Comparison of ENCODE assay signal across 18 cellular contexts in the genomic region with DNA sequence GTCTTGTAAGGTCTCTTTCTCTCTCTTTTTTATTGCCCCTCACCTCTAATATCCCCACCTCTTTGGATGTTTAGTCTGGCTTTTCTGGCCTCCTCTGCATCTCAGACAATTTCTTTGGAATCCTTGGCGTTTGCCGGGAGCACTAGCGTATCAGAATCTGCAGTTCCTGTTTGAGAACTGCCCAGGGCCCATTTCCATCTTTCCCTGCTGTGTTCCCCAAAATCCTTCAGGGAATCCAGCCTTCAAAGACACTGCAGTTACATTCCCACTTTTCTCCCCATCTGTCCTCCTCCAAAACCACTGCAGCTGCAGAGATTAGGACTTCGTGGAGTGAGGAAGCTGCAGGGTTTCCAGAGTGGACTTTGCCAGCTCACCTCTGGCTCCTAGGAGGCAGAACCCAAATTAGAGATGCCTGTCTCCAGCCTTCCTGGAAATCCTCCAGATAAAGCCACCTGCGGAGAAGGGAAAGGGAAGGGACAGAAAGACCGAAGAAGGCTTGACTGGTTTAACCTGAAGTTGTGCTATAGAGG. TPM values are rescaled to one million over a fixed set of nuclear protein-coding genes. Genes with fewer than 3 reads are reported as not detected.
DNase-seq lines count a peak whose midpoint lies in the region; ATAC-seq lines count a peak whose summit lies in the region.
"Had no signal": no experiment of that assay in that cellular context is flagged by ENCODE, and none has a peak within 500 bp of the region (broad histone marks: within the 10 kb centered on the region; RNA-seq: fewer than 3 reads in every experiment).

No MANE protein-coding gene starts in this region.

- ATAC-seq in GM21390 (IDR thresholded peaks at IDR 0.05; ENCODE audit: unreplicated experiment): no peak
- ATAC-seq: activated T-cell treated with anti-CD3 and anti-CD28 coated beads, Interleukin-2, amount 50 U/mL, for 72 hours; left ventricle myocardium superior; pancreas; PC-3 had no signal

- DNase-seq in iPS-NIHi7 (ENCODE audit: extremely low spot score) (peak; percentile 11), superior temporal gyrus (ENCODE audit: extremely low spot score) (peak; percentile 41), NCI-H2029 (lab: John Stamatoyannopoulos, UW) (no peak), GDM1 (lab: John Stamatoyannopoulos, UW) (no peak)
- DNase-seq: activated T-cell treated with anti-CD3 and anti-CD28 coated beads, Interleukin-2, amount 50 U/mL, for 72 hours; HFFc6; hippocampal formation; left ventricle myocardium superior; NCI-H1436 treated with DMSO at 0.1 percent for 48 hours; NCI-H774; pancreas; PC-3; stimulated activated CD4-positive, alpha-beta T cell treated with anti-CD3 and anti-CD28 coated beads, Interleukin-2, amount 100 ng/mL, for 24 hours had no signal

- H3K36me3 ChIP-seq in HUES6 (ENCODE audit: control insufficient read depth, insufficient read depth, low read length) (no peaks in the 10 kb centered on the region), ectodermal cell (ENCODE audit: control insufficient read depth, insufficient read depth, low read length) (no peaks in the 10 kb centered on the region)
- H3K36me3 ChIP-seq: pancreas, SJSA1 had no signal

- peak overlapping the region; percentile 75 for H3K27ac ChIP-seq in HUES6 (ENCODE audit: low read depth, low read length)
- peak overlapping the region; percentile 73 for H3K27ac ChIP-seq in ectodermal cell (ENCODE audit: insufficient read depth, low read depth, low read length, poor library complexity, severe bottlenecking)
- H3K27ac ChIP-seq: pancreas, SJSA1 had no signal

- whole genome bisulfite sequencing in ectodermal cell, 2 experiments: 9 to 12% methylated on average over 6 of the region's 6 CpGs

- H3K27me3 ChIP-seq in HUES6 (ENCODE audit: control insufficient read depth, insufficient read depth, low read length) (peaks cover 22% of the 10 kb centered on the region), ectodermal cell (ENCODE audit: control insufficient read depth, insufficient read depth, low read length, poor library complexity, severe bottlenecking) (peaks cover 29% of the 10 kb centered on the region)
- H3K27me3 ChIP-seq: pancreas had no signal

- H3K9ac ChIP-seq in HUES6 (ENCODE audit: low read length): peak overlapping the region; percentile 61

- peak overlapping the region; percentile 83 for H3K4me3 ChIP-seq in HUES6 (ENCODE audit: low read depth, low read length)
- peak overlapping the region; percentile 11 for H3K4me3 ChIP-seq in ectodermal cell (ENCODE audit: insufficient read depth, low read depth, low read length)
- H3K4me3 ChIP-seq: pancreas, SJSA1 had no signal

- H3K9me3 ChIP-seq in HUES6 (ENCODE audit: control insufficient read depth, insufficient read depth, low read depth, low read length) (no peaks in the 10 kb centered on the region), ectodermal cell (ENCODE audit: control insufficient read depth, low read length) (no peaks in the 10 kb centered on the region)
- H3K9me3 ChIP-seq: pancreas, SJSA1 had no signal

- H3K4me1 ChIP-seq in HUES6 (ENCODE audit: control insufficient read depth, insufficient read depth, low read length): peaks cover 55% of the 10 kb centered on the region
- H3K4me1 ChIP-seq in ectodermal cell (ENCODE audit: control insufficient read depth, insufficient read depth, low read length): no peaks in the 10 kb centered on the region

RNA-seq across cellular contexts. Expression of gene VSNL1, which starts 2.7 kb away (rescaled TPM):
- polyA plus RNA-seq in ectodermal cell (2013, experiment 1 of 4): 63.0 TPM
- polyA plus RNA-seq in ectodermal cell (2013, experiment 2 of 4): 98.1 TPM
- 57.3 TPM for polyA plus RNA-seq in ectodermal cell (2013, experiment 3 of 4)
- polyA plus RNA-seq in ectodermal cell (2013, experiment 4 of 4): 70.7 TPM

RNA-seq across cellular contexts. Expression of gene RAD51AP2, which starts 25.0 kb away (rescaled TPM):
- polyA plus RNA-seq in ectodermal cell (2013, experiment 1 of 4): 0.37 TPM
- 0.39 TPM for polyA plus RNA-seq in ectodermal cell (2013, experiment 2 of 4)
- 0.32 TPM for polyA plus RNA-seq in ectodermal cell (2013, experiment 3 of 4)
- 0.24 TPM for polyA plus RNA-seq in ectodermal cell (2013, experiment 4 of 4)
- polyA plus RNA-seq: urinary bladder had no signal

Comparison
In these comparisons a context has a peak if more than half of its experiments do, and no peak if none do; other contexts are left out.
1. DNase-seq: peak in iPS-NIHi7 (single experiment) and superior temporal gyrus (single experiment); none in NCI-H2029 (single experiment) and GDM1 (single experiment).